Comparison of ENCODE assay signal across 8 cellular contexts in the genomic region with DNA sequence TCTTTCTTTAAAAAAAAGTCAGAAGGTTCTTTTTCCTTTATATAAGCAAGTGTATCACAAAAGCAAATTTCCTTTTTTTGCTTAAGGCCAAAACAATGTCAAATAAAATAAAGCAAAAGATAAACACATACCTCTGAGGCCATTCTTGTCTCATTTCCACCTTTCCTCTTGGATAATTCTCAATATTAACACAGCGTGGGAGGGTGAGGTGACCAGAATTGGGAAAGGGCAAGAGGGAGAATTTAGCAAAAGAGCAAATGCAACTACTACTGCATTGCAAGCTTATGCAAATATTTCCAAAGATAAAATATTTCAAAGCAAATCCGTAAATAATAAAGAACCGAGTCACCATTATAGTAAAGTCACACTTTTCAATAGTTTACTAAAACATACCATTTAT.
"Had no signal": no experiment of that assay in that cellular context is flagged by ENCODE, and none has a peak within 500 bp of the region (broad histone marks: within the 10 kb centered on the region; RNA-seq: fewer than 3 reads in every experiment).

No MANE protein-coding gene starts in this region.

- ATAC-seq: GM12878 had no signal

- FAIRE-seq: G401.6, GM12878, GM12891, GM12892, GM18507, GM19239 had no signal

- DNase-seq: GDM1, GF-D8 had no signal

- H3K4me3 ChIP-seq: GM12878 had no signal
